In the genomic region with DNA sequence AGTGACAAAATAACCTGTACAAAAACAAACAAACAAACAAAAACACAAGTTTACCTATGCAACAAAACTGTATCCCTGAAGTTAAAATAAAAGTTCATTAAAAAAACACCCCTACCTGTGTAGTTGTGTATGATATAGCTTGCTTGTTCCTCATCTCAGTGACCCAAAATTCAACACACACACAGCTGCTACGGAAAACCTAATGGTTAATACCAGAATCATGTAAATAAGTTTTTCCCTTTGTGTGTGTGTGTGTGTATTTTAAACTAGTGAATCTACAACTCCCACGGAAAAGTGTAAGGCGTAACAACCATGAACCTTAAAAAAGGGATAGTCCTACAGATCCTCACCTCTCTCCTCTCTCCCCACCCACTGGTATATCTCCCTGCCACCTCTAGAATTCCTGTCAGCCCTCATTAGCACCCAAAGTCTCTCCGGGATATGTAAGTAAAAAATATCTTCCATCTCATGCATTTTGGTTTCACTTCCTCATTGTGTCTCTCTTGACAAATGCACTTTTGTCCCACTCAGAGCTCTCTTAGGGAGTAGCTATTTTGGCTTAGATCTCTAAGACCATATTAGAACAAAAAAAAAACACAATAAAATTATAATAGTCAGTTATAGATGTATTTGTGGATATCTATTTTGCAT, we compare ENCODE assay signal across 14 cellular contexts.
DNase-seq lines count a peak whose midpoint lies in the region; ATAC-seq and TF ChIP-seq lines count a peak whose summit lies in the region.
"Had no signal": no experiment of that assay in that cellular context is flagged by ENCODE, and none has a peak within 500 bp of the region (broad histone marks: within the 10 kb centered on the region; RNA-seq: fewer than 3 reads in every experiment).

No MANE protein-coding gene starts in this region.

- H3F3A ChIP-seq in SK-N-SH (replicated peaks; ENCODE audit: insufficient read depth) = no peaks in the 10 kb centered on the region

- H4K8ac ChIP-seq in neuronal stem cell (ENCODE audit: low read depth, low read length) = no peak overlapping the region

- no peak overlapping the region for H2BK5ac ChIP-seq in neuronal stem cell (ENCODE audit: low read length)

- no peaks in the 10 kb centered on the region for H3K9me2 ChIP-seq in SK-N-SH

- no peak overlapping the region for H3K27ac ChIP-seq in SK-N-SH (ENCODE audit: low read depth in 2 of 2, low read length in 1 of 2)
- H3K27ac ChIP-seq in neuronal stem cell (replicated peaks; ENCODE audit: low read length) = no peak overlapping the region
- H3K27ac ChIP-seq: Peyer's patch, prostate gland had no signal

- H2AK5ac ChIP-seq in neuronal stem cell (ENCODE audit: low read depth, low read length) = no peak overlapping the region

- H2BK15ac ChIP-seq in neuronal stem cell (ENCODE audit: low read length) = no peak overlapping the region

- no peak overlapping the region for H3K4me3 ChIP-seq in SK-N-SH (ENCODE audit: low read depth in 2 of 2, low read length in 1 of 2)
- no peak overlapping the region for H3K4me3 ChIP-seq in neuronal stem cell (ENCODE audit: low read length in 2 of 2)
- H3K4me3 ChIP-seq: HAP-1, Peyer's patch, prostate gland had no signal

- no peak for TF ChIP-seq RAD21 in SK-N-SH (IDR thresholded peaks at IDR 0.05; ENCODE audit: low read length)

- no peak for TF ChIP-seq EP300 in SK-N-SH (IDR thresholded peaks at IDR 0.05; ENCODE audit: borderline replicate concordance in 1 of 2, low read depth in 1 of 2, low read length in 1 of 2)

- H4K20me1 ChIP-seq in SK-N-SH (ENCODE audit: insufficient read depth) = no peaks in the 10 kb centered on the region

- H3K18ac ChIP-seq in neuronal stem cell (ENCODE audit: low read length) = no peak overlapping the region

- H3K27ac Mint-ChIP-seq in T-helper 17 cell = no peak overlapping the region
- H3K27ac Mint-ChIP-seq: activated naive CD4-positive, alpha-beta T cell treated with anti-CD3 and anti-CD28 coated beads, Interleukin-2, amount 10 ng/mL, durations not matched to agents 7 days and 5 days; type B pancreatic cell had no signal

- no peak overlapping the region for H3K14ac ChIP-seq in neuronal stem cell (ENCODE audit: low read length)

- no peak overlapping the region for H3K4me2 ChIP-seq in SK-N-SH
- H3K4me2 ChIP-seq in neuronal stem cell (ENCODE audit: insufficient read depth, low read length, poor library complexity, severe bottlenecking) = no peak overlapping the region

- H2BK120ac ChIP-seq in neuronal stem cell (ENCODE audit: low read depth, low read length) = no peak overlapping the region

- H4K91ac ChIP-seq in neuronal stem cell (ENCODE audit: low read depth, low read length, poor library complexity) = no peak overlapping the region

- H3K9ac ChIP-seq in SK-N-SH (no peak overlapping the region), neuronal stem cell (ENCODE audit: low read depth, low read length, poor library complexity) (no peak overlapping the region)

- H2AFZ ChIP-seq in SK-N-SH (ENCODE audit: low read depth) (peak overlapping the region; percentile 58; the same call in 1 of the 2 replicates), neuronal stem cell (ENCODE audit: low read length) (peak overlapping the region; percentile 53)

- POLR2A ChIA-PET in SK-N-SH (lab: Yijun Ruan, JAX) = no interaction called here

- no peaks in the 10 kb centered on the region for H3K79me1 ChIP-seq in neuronal stem cell (ENCODE audit: low read depth, low read length)

- H3K23ac ChIP-seq in neuronal stem cell (ENCODE audit: low read depth, low read length, poor library complexity) = no peak overlapping the region

- no peak overlapping the region for H3K4ac ChIP-seq in neuronal stem cell (ENCODE audit: low read length)

- H3K4me1 Mint-ChIP-seq in T-helper 17 cell = no peaks in the 10 kb centered on the region
- H3K4me1 Mint-ChIP-seq: activated naive CD4-positive, alpha-beta T cell treated with anti-CD3 and anti-CD28 coated beads, Interleukin-2, amount 10 ng/mL, durations not matched to agents 7 days and 5 days had no signal

- no peak overlapping the region for H2BK12ac ChIP-seq in neuronal stem cell (ENCODE audit: low read length)

- ATAC-seq in SK-N-SH treated with all-trans-retinoic acid at 6 μM for 48 hours (no peak), HG03064 (IDR thresholded peaks at IDR 0.05; ENCODE audit: low read depth, unreplicated experiment) (peak; percentile 66), T-helper 17 cell (no peak)

- H3K4me3 Mint-ChIP-seq in T-helper 17 cell = no peak overlapping the region
- H3K4me3 Mint-ChIP-seq: activated naive CD4-positive, alpha-beta T cell treated with anti-CD3 and anti-CD28 coated beads, Interleukin-2, amount 10 ng/mL, durations not matched to agents 7 days and 5 days; type B pancreatic cell had no signal

- H3K79me2 ChIP-seq in SK-N-SH (ENCODE audit: insufficient read depth) = no peaks in the 10 kb centered on the region

- 69% methylated on average over 4 of the region's 4 CpGs for WGBS in SK-N-SH (ENCODE audit: low lambda C conversion rate)
- WGBS in neuronal stem cell (ENCODE audit: extremely low coverage in 2 of 2, insufficient read length in 2 of 2, insufficient replicate concordance in 1 of 2), 2 donors = no CpG with 5 or more reads among the region's 4 CpGs

- H3K4me1 ChIP-seq in SK-N-SH (ENCODE audit: control insufficient read depth in 1 of 2, insufficient read depth in 2 of 2, low read depth in 1 of 2, low read length in 1 of 2) (no peaks in the 10 kb centered on the region), neuronal stem cell (ENCODE audit: control insufficient read depth in 2 of 2, insufficient read depth in 1 of 2, low read depth in 1 of 2, low read length in 2 of 2) (no peaks in the 10 kb centered on the region)
- H3K4me1 ChIP-seq: HAP-1, Peyer's patch, prostate gland had no signal

- CTCF ChIA-PET in SK-N-SH (lab: Yijun Ruan, JAX) = no interaction called here

- H3K36me3 ChIP-seq in SK-N-SH (replicated peaks in 1 of 2; ENCODE audit: control insufficient read depth in 1 of 2, insufficient read depth in 2 of 2, low read length in 1 of 2) (no peaks in the 10 kb centered on the region), neuronal stem cell (replicated peaks in 1 of 2; ENCODE audit: control insufficient read depth in 2 of 2, insufficient read depth in 2 of 2, low read length in 2 of 2) (no peaks in the 10 kb centered on the region)
- H3K36me3 ChIP-seq: HAP-1, Peyer's patch, prostate gland had no signal

- H3K27me3 ChIP-seq in SK-N-SH (ENCODE audit: insufficient read depth) (no peaks in the 10 kb centered on the region), neuronal stem cell (ENCODE audit: control insufficient read depth in 3 of 3, insufficient read depth in 3 of 3, low read depth in 1 of 3, low read length in 3 of 3) (no peaks in the 10 kb centered on the region)
- H3K27me3 ChIP-seq: Peyer's patch had no signal

- no peaks in the 10 kb centered on the region for H3K27me3 Mint-ChIP-seq in T-helper 17 cell
- H3K27me3 Mint-ChIP-seq: activated naive CD4-positive, alpha-beta T cell treated with anti-CD3 and anti-CD28 coated beads, Interleukin-2, amount 10 ng/mL, durations not matched to agents 7 days and 5 days; type B pancreatic cell had no signal

- H3K9me3 ChIP-seq in SK-N-SH (no peaks in the 10 kb centered on the region), neuronal stem cell (replicated peaks in 1 of 2; ENCODE audit: control insufficient read depth in 2 of 2, insufficient read depth in 1 of 2, low read depth in 1 of 2, low read length in 2 of 2) (no peaks in the 10 kb centered on the region), T-helper 17 cell (ENCODE audit: control insufficient read depth, low read length, poor library complexity, severe bottlenecking) (peaks cover 2% of the 10 kb centered on the region)
- H3K9me3 ChIP-seq: HAP-1, Peyer's patch, prostate gland had no signal

- DNase-seq in SK-N-SH = no peak
- peak; percentile 54 for DNase-seq in NOMO-1 treated with DMSO at 0.1 percent for 48 hours (lab: John Stamatoyannopoulos, UW; ENCODE audit: unreplicated experiment)
- no peak for DNase-seq in neuronal stem cell (ENCODE audit: low spot score)
- no peak for DNase-seq in cerebellar cortex (ENCODE audit: low spot score)
- no peak for DNase-seq in NCI-H2196 treated with DMSO at 0.1 percent for 48 hours (lab: John Stamatoyannopoulos, UW; ENCODE audit: unreplicated experiment)
- DNase-seq in T-helper 17 cell = no peak
- DNase-seq: activated naive CD4-positive, alpha-beta T cell treated with anti-CD3 and anti-CD28 coated beads, Interleukin-2, amount 10 ng/mL, durations not matched to agents 7 days and 5 days; kidney; Peyer's patch had no signal

- no peaks in the 10 kb centered on the region for H3K36me3 Mint-ChIP-seq in T-helper 17 cell (ENCODE audit: low read depth)
- H3K36me3 Mint-ChIP-seq: activated naive CD4-positive, alpha-beta T cell treated with anti-CD3 and anti-CD28 coated beads, Interleukin-2, amount 10 ng/mL, durations not matched to agents 7 days and 5 days; type B pancreatic cell had no signal

- TF ChIP-seq CTCF in SK-N-SH (IDR thresholded peaks at IDR 0.05) = no peak

TF ChIP-seq in SK-N-SH, 30 proteins besides CTCF, POLR2A, EP300 and RAD21 (continues in another document):
- TF ChIP-seq, protein P1, sequence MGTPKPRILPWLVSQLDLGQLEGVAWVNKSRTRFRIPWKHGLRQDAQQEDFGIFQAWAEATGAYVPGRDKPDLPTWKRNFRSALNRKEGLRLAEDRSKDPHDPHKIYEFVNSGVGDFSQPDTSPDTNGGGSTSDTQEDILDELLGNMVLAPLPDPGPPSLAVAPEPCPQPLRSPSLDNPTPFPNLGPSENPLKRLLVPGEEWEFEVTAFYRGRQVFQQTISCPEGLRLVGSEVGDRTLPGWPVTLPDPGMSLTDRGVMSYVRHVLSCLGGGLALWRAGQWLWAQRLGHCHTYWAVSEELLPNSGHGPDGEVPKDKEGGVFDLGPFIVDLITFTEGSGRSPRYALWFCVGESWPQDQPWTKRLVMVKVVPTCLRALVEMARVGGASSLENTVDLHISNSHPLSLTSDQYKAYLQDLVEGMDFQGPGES (IDR thresholded peaks at IDR 0.05; ENCODE audit: low read depth, low read length) = no peak
- TF ChIP-seq TCF12 (IDR thresholded peaks at IDR 0.05) (no peak), YY1 (IDR thresholded peaks at IDR 0.05; ENCODE audit: low read depth) (no peak), SMC3 (IDR thresholded peaks at IDR 0.05; ENCODE audit: low read depth, low read length) (no peak)

TF ChIP-seq in SK-N-SH treated with all-trans-retinoic acid at 6 μM for 48 hours, 23 proteins besides CTCF, POLR2A, EP300 and RAD21 (continues in another document):
- TF ChIP-seq ZFP3 (CRISPR knock-in tag; IDR thresholded peaks at IDR 0.05) (no peak), BACH2 (CRISPR knock-in tag; IDR thresholded peaks at IDR 0.05; ENCODE audit: borderline replicate concordance) (no peak), TOX (CRISPR knock-in tag; IDR thresholded peaks at IDR 0.05; ENCODE audit: borderline replicate concordance) (no peak), OSR1 (CRISPR knock-in tag; IDR thresholded peaks at IDR 0.05) (no peak), ZFP30 (CRISPR knock-in tag; IDR thresholded peaks at IDR 0.05) (no peak)
